8 cellular contexts compared by ENCODE assay signal in the genomic region with DNA sequence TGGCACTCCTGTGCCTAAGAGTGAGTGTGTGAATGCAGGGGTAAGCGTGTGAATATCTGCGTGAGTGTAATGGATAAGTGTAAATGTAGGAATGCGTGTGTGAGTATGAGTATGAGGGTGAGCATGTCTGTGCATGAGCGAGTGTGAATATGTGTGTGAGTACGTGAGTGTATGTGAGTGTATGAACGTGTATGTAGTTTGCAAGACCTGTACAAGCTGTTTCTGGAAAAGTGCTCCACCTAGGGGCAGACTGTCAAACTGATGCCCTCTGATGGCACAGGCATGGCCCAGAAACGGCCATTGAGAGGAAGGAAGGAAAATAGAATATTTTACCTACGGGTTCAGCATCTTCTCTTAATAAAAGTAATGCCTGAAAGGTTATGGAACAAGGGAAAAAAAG.
DNase-seq lines count a peak whose midpoint lies in the region; ATAC-seq lines count a peak whose summit lies in the region.

No MANE protein-coding gene starts in this region.

- H3K4me3 ChIP-seq in effector memory CD4-positive, alpha-beta T cell (ENCODE audit: insufficient read depth, low read depth, low read length, poor library complexity, severe bottlenecking) = no peak overlapping the region

- no peaks in the 10 kb centered on the region for H3K27me3 ChIP-seq in effector memory CD4-positive, alpha-beta T cell (replicated peaks; ENCODE audit: control insufficient read depth, insufficient read depth, low read length, poor library complexity, severe bottlenecking)

- H3K4me1 ChIP-seq in effector memory CD4-positive, alpha-beta T cell (ENCODE audit: control insufficient read depth, insufficient read depth, low read length, poor library complexity, severe bottlenecking) = no peaks in the 10 kb centered on the region

- H3K27ac ChIP-seq in effector memory CD4-positive, alpha-beta T cell (ENCODE audit: insufficient read depth, low read length, poor library complexity, severe bottlenecking) = no peak overlapping the region

- ATAC-seq in GM18858 (IDR thresholded peaks at IDR 0.05; ENCODE audit: unreplicated experiment) (peak; percentile 99), HG03064 (IDR thresholded peaks at IDR 0.05; ENCODE audit: low read depth, unreplicated experiment) (peak; percentile 90)

- H3K36me3 ChIP-seq in effector memory CD4-positive, alpha-beta T cell (ENCODE audit: control insufficient read depth, insufficient read depth, low read length) = no peaks in the 10 kb centered on the region

- DNase-seq in Ammon's horn (ENCODE audit: low spot score) (peak; percentile 88), NCI-H748 (lab: John Stamatoyannopoulos, UW; ENCODE audit: unreplicated experiment) (peak; percentile 43), middle frontal gyrus (ENCODE audit: extremely low spot score, low spot score) (peak; percentile 60)
- DNase-seq in activated CD4-positive, alpha-beta T cell treated with anti-CD3 and anti-CD28 coated beads, Interleukin-2, amount 50 U/mL, for 48 hours = peak; percentile 74 to 82
- DNase-seq in effector memory CD4-positive, alpha-beta T cell = peak; percentile 7 to 34 (median 18)
- peak; percentile 16 to 52 for DNase-seq in stimulated activated CD8-positive, alpha-beta memory T cell treated with anti-CD3 and anti-CD28 coated beads, Interleukin-7, amount 100 ng/mL, for 48 hours (ENCODE audit: extremely low read depth in 1 of 2, low read depth in 1 of 2)

- no peaks in the 10 kb centered on the region for H3K9me3 ChIP-seq in effector memory CD4-positive, alpha-beta T cell (ENCODE audit: control insufficient read depth, low read length)

Comparison
In these comparisons a context has a peak if more than half of its experiments do, and no peak if none do; other contexts are left out.
1. DNase-seq: peak in every context shown above with its lines; median percentile 88 in Ammon's horn; 78 in activated CD4-positive, alpha-beta T cell treated with anti-CD3 and anti-CD28 coated beads, Interleukin-2, amount 50 U/mL, for 48 hours; 60 in middle frontal gyrus; 43 in NCI-H748; 34 in stimulated activated CD8-positive, alpha-beta memory T cell treated with anti-CD3 and anti-CD28 coated beads, Interleukin-7, amount 100 ng/mL, for 48 hours; 18 in effector memory CD4-positive, alpha-beta T cell.